ENCODE assay signal across 22 cellular contexts in genomic region chr2:100059638-100060037, GRCh38.
DNase-seq lines count a peak whose midpoint lies in the region; ATAC-seq and TF ChIP-seq lines count a peak whose summit lies in the region.
"Had no signal": no experiment of that assay in that cellular context is flagged by ENCODE, and none has a peak within 500 bp of the region (broad histone marks: within the 10 kb centered on the region; RNA-seq: fewer than 3 reads in every experiment).

No MANE protein-coding gene starts in this region.

- POLR2A ChIA-PET in WTC11 (lab: Charles Lee), result no interaction called here

- peaks cover 7% of the 10 kb centered on the region for H3K79me2 ChIP-seq in DOHH2 (ENCODE audit: control insufficient read depth, low read length)

- H3K4me2 ChIP-seq in DOHH2 (ENCODE audit: low read length), result peak overlapping the region; percentile 31
- H3K4me2 ChIP-seq: KMS-11 had no signal

- H3K9me2 ChIP-seq in DOHH2 (replicated peaks; ENCODE audit: control insufficient read depth, low read length), result no peaks in the 10 kb centered on the region

- CTCF ChIA-PET in WTC11 (lab: Charles Lee), result no interaction called here

- H3K36me3 ChIP-seq in DOHH2 (ENCODE audit: control insufficient read depth, low read length) (peaks cover 49% of the 10 kb centered on the region), upper lobe of right lung (no peaks in the 10 kb centered on the region)

- H3K4me1 Mint-ChIP-seq in WTC11, result no peaks in the 10 kb centered on the region

- H3K9me3 ChIP-seq in DOHH2 (ENCODE audit: control insufficient read depth, insufficient read depth, low read length) (no peaks in the 10 kb centered on the region), upper lobe of right lung (no peaks in the 10 kb centered on the region)

- TF ChIP-seq CTCF in DOHH2 (IDR thresholded peaks at IDR 0.05; ENCODE audit: low read depth, low read length, poor library complexity, severe bottlenecking) (no peak), LNCaP clone FGC (IDR thresholded peaks at IDR 0.05; ENCODE audit: control insufficient read depth, extremely low read depth, insufficient read depth) (no peak), upper lobe of right lung (IDR thresholded peaks at IDR 0.05) (no peak), WTC11 (IDR thresholded peaks at IDR 0.05) (no peak)

- ATAC-seq in upper lobe of right lung (no peak), WTC11 (no peak)
- ATAC-seq: Right ventricle myocardium inferior had no signal

- no peaks in the 10 kb centered on the region for H4K20me1 ChIP-seq in DOHH2 (ENCODE audit: control insufficient read depth, insufficient read depth, low read depth, low read length)

- H3K4me3 Mint-ChIP-seq in WTC11, result no peak overlapping the region
- H3K4me3 Mint-ChIP-seq: CD8-positive, alpha-beta memory T cell; HFFc6 had no signal

- H3K9me3 Mint-ChIP-seq in WTC11, result peaks cover 14% of the 10 kb centered on the region

- no peaks in the 10 kb centered on the region for H3F3A ChIP-seq in DOHH2 (ENCODE audit: control insufficient read depth, insufficient read depth)

- H3K4me1 ChIP-seq in DOHH2 (ENCODE audit: control insufficient read depth, low read length) (peaks cover 35% of the 10 kb centered on the region), upper lobe of right lung (no peaks in the 10 kb centered on the region)

- intact Hi-C loops in upper lobe of right lung (cut with DNase I), result no loop called here

- H3K27me3 Mint-ChIP-seq in WTC11 (ENCODE audit: low read depth), result no peaks in the 10 kb centered on the region

- peaks cover 11% of the 10 kb centered on the region for H3K36me3 Mint-ChIP-seq in WTC11

- peak; percentile 7 for DNase-seq in AG08395 (ENCODE audit: low spot score)
- DNase-seq in LNCaP clone FGC (ENCODE audit: low read depth), result peak; percentile 64
- peak; percentile 32 for DNase-seq in cerebellum (ENCODE audit: low spot score)
- no peak for DNase-seq in activated CD4-positive, CD25-positive, alpha-beta regulatory T cell (lab: John Stamatoyannopoulos, UW)
- DNase-seq in upper lobe of right lung, result no peak
- DNase-seq in SIG-M5 treated with dmso at 0.1 percent for 504 hours (lab: John Stamatoyannopoulos, UW; ENCODE audit: unreplicated experiment), result no peak
- no peak for DNase-seq in WTC11 (ENCODE audit: low spot score)
- DNase-seq: Calu3; CD8-positive, alpha-beta memory T cell; DMS153; EL; H7; HFFc6; MV-4-11; NCI-H1105 treated with DMSO at 0.1 percent for 48 hours; NCI-H2029 treated with DMSO at 0.1 percent for 48 hours; NCI-H345; NCI-H524; NCI-H82 had no signal

- no peaks in the 10 kb centered on the region for H3K27me3 ChIP-seq in DOHH2 (ENCODE audit: control insufficient read depth, low read length)
- no peaks in the 10 kb centered on the region for H3K27me3 ChIP-seq in upper lobe of right lung

- 0 out of 2 replicates have a peak overlapping the region, but pooled peaks have one; percentile 6 for H3K4me3 ChIP-seq in DOHH2 (ENCODE audit: low read length)
- no peak overlapping the region for H3K4me3 ChIP-seq in LNCaP clone FGC (ENCODE audit: low read depth, low read length)
- no peak overlapping the region for H3K4me3 ChIP-seq in upper lobe of right lung

- H3K27ac Mint-ChIP-seq in WTC11, result no peak overlapping the region
- H3K27ac Mint-ChIP-seq: HFFc6 had no signal

- H3K27ac ChIP-seq in DOHH2 (ENCODE audit: low read depth, low read length), result no peak overlapping the region
- H3K27ac ChIP-seq in upper lobe of right lung, result no peak overlapping the region
- H3K27ac ChIP-seq: KMS-11 had no signal

TF ChIP-seq in WTC11, 78 proteins besides CTCF, POLR2A, EP300 and RAD21:
- no peak for TF ChIP-seq SMAD3 (CRISPR knock-in tag; IDR thresholded peaks at IDR 0.05; ENCODE audit: borderline replicate concordance)
- TF ChIP-seq ATF6 (CRISPR knock-in tag; IDR thresholded peaks at IDR 0.05), result no peak
- no peak for TF ChIP-seq SOX15 (CRISPR knock-in tag; IDR thresholded peaks at IDR 0.05)
- no peak for TF ChIP-seq ZNF121 (CRISPR knock-in tag; IDR thresholded peaks at IDR 0.05)
- TF ChIP-seq CDX4 (CRISPR knock-in tag; IDR thresholded peaks at IDR 0.05; ENCODE audit: borderline replicate concordance), result no peak
- TF ChIP-seq ZNF138 (CRISPR knock-in tag; conservative IDR thresholded peaks at IDR 0.05), result no peak

Comparison
In these comparisons a context has a peak if more than half of its experiments do, and no peak if none do; other contexts are left out.
1. DNase-seq: peak in AG08395 (single experiment), LNCaP clone FGC (single experiment) and cerebellum (single experiment); none in activated CD4-positive, CD25-positive, alpha-beta regulatory T cell (0 of 4), upper lobe of right lung (single experiment), SIG-M5 treated with dmso at 0.1 percent for 504 hours (single experiment) and WTC11 (single experiment).